ENCODE assay signal across 9 cellular contexts in the genomic region with DNA sequence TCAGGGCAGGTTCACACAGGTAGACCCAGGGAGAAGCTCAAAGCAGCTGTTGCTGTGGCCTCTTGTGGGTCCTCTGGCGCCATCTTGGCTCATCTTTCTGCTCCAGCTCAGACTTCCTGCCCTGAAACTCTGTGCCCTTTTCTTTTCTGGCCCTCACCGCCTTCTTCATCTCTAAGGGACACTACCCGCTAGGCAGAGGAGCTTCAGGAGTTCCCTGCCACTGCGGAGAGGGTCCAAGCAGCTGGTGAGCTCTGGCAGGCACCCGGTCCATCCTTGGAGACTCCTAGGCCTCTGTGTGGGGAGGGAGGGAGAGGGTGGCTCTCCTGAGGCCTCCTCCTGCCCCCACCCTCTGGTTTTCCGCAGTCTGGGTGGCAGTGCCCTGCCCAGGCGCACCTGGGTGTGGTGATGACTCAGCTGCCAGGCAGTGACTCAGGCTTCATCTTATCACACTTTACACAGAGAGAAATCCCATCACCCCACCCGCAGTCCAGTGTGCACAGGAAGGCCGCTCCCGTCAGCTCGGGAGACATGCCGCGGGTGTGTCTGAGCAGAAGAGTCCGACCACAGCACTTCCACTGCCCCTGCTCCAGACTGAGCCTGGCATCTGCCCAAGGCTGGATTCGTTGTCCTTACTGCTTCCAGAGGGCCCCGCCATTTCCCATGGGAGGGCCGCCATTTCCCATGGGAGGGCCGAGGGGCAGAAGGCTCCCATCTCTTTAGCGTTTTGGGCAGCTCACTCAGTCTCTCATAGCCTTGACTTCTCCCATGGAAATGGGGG. TPM values are rescaled to one million over a fixed set of nuclear protein-coding genes. Genes with fewer than 3 reads are reported as not detected.
A peak's percentile ranks its signal among the peaks of the same experiment; 100 is the strongest.
DNase-seq lines count a peak whose midpoint lies in the region; ATAC-seq and TF ChIP-seq lines count a peak whose summit lies in the region.
"Had no signal": no experiment of that assay in that cellular context is flagged by ENCODE, and none has a peak within 500 bp of the region (broad histone marks: within the 10 kb centered on the region; RNA-seq: fewer than 3 reads in every experiment).

No MANE protein-coding gene starts in this region.

- H2BK15ac ChIP-seq in mesendoderm (replicated peaks; ENCODE audit: low read depth): no peak overlapping the region

- POLR2A ChIA-PET in activated CD8-positive, alpha-beta T cell treated with anti-CD3 and anti-CD28 coated beads, Interleukin-2, amount 10 ng/mL, durations not matched to agents 7 days and 5 days (lab: Charles Lee): interaction anchor here (0.9 to 2.6 kb wide), 6 partner anchors 10 to 49 kb away, joined by 3 to 15 read pairs (median 3); a partner anchor contains a TSS

- peaks cover 32% of the 10 kb centered on the region for H3K36me3 Mint-ChIP-seq in activated CD8-positive, alpha-beta T cell treated with anti-CD3 and anti-CD28 coated beads, Interleukin-2, amount 10 ng/mL, durations not matched to agents 7 days and 5 days (ENCODE audit: low read depth)

- H3K27ac Mint-ChIP-seq in activated CD8-positive, alpha-beta T cell treated with anti-CD3 and anti-CD28 coated beads, Interleukin-2, amount 10 ng/mL, durations not matched to agents 7 days and 5 days: peak overlapping the region; percentile 85

- no peak overlapping the region for H3K4ac ChIP-seq in mesendoderm (ENCODE audit: low read depth, low read length)

- H3K4me3 Mint-ChIP-seq in activated CD8-positive, alpha-beta T cell treated with anti-CD3 and anti-CD28 coated beads, Interleukin-2, amount 10 ng/mL, durations not matched to agents 7 days and 5 days: no peak overlapping the region

- H3K4me1 ChIP-seq in prostate gland (replicated peaks) (no peaks in the 10 kb centered on the region), mesendoderm (ENCODE audit: control insufficient read depth, low read depth, low read length) (no peaks in the 10 kb centered on the region)

- no peaks in the 10 kb centered on the region for H3K27me3 Mint-ChIP-seq in activated CD8-positive, alpha-beta T cell treated with anti-CD3 and anti-CD28 coated beads, Interleukin-2, amount 10 ng/mL, durations not matched to agents 7 days and 5 days (ENCODE audit: low read depth)

- H3K9me3 ChIP-seq in prostate gland: no peaks in the 10 kb centered on the region

- H3K27me3 ChIP-seq in prostate gland (replicated peaks; ENCODE audit: insufficient read depth) (no peaks in the 10 kb centered on the region), mesendoderm (ENCODE audit: insufficient read depth, low read length, poor library complexity) (no peaks in the 10 kb centered on the region)

- no peak overlapping the region for H3K23ac ChIP-seq in mesendoderm (ENCODE audit: low read length)

- ATAC-seq in activated CD8-positive, alpha-beta T cell treated with anti-CD3 and anti-CD28 coated beads, Interleukin-2, amount 10 ng/mL, durations not matched to agents 7 days and 5 days: peak; percentile 58
- ATAC-seq in GM18505 (IDR thresholded peaks at IDR 0.05; ENCODE audit: unreplicated experiment) (no peak), HG03095 (IDR thresholded peaks at IDR 0.05; ENCODE audit: unreplicated experiment) (no peak)

- no peak overlapping the region for H4K5ac ChIP-seq in mesendoderm (ENCODE audit: low read length)

- H4K8ac ChIP-seq in mesendoderm (ENCODE audit: low read depth, low read length): no peak overlapping the region

- TF ChIP-seq POLR2A in prostate gland (IDR thresholded peaks at IDR 0.05): peak; percentile 49
- no peak for TF ChIP-seq POLR2A in GM18505 (IDR thresholded peaks at IDR 0.05; ENCODE audit: borderline replicate concordance, extremely low read depth, insufficient read depth, insufficient read length)

- H3K4me3 ChIP-seq in fibroblast of pulmonary artery (replicated peaks; ENCODE audit: low read depth, low read length): no peak overlapping the region
- H3K4me3 ChIP-seq in prostate gland: no peak overlapping the region
- H3K4me3 ChIP-seq in mesendoderm (ENCODE audit: low read length): no peak overlapping the region

- no peak overlapping the region for H3K9ac ChIP-seq in mesendoderm (ENCODE audit: low read length)

- H2AK5ac ChIP-seq in mesendoderm (ENCODE audit: low read length): no peak overlapping the region

- no peak overlapping the region for H3K4me2 ChIP-seq in mesendoderm (ENCODE audit: low read length)

- 70% methylated on average over 17 of the region's 19 CpGs for WGBS in prostate gland
- WGBS in mesendoderm (ENCODE audit: extremely low coverage, insufficient coverage, low lambda C conversion rate): no CpG with 5 or more reads among the region's 19 CpGs

- H3K36me3 ChIP-seq in prostate gland: no peaks in the 10 kb centered on the region
- peaks cover 4% of the 10 kb centered on the region for H3K36me3 ChIP-seq in mesendoderm (ENCODE audit: control insufficient read depth, insufficient read depth, low read length)

- TF ChIP-seq CTCF in fibroblast of pulmonary artery (IDR thresholded peaks at IDR 0.05; ENCODE audit: low read length, missing control alignments): no peak
- TF ChIP-seq CTCF in prostate gland (IDR thresholded peaks at IDR 0.05): no peak

- peaks cover 33% of the 10 kb centered on the region for H3K4me1 Mint-ChIP-seq in activated CD8-positive, alpha-beta T cell treated with anti-CD3 and anti-CD28 coated beads, Interleukin-2, amount 10 ng/mL, durations not matched to agents 7 days and 5 days (ENCODE audit: low read depth)

- H3K27ac ChIP-seq in prostate gland: no peak overlapping the region
- H3K27ac ChIP-seq in mesendoderm (ENCODE audit: low read depth, low read length): no peak overlapping the region
- H3K27ac ChIP-seq: VCaP had no signal

- peaks cover 4% of the 10 kb centered on the region for H3K9me3 Mint-ChIP-seq in activated CD8-positive, alpha-beta T cell treated with anti-CD3 and anti-CD28 coated beads, Interleukin-2, amount 10 ng/mL, durations not matched to agents 7 days and 5 days (ENCODE audit: insufficient read depth)

- intact Hi-C loops in prostate gland (cut with DNase I): no loop called here

- no peak overlapping the region for H3K18ac ChIP-seq in mesendoderm (ENCODE audit: low read length)

- no peak overlapping the region for H2BK5ac ChIP-seq in mesendoderm (ENCODE audit: low read length)

- H3K79me2 ChIP-seq in mesendoderm (ENCODE audit: control insufficient read depth, insufficient read depth, low read length): no peaks in the 10 kb centered on the region

- peak; percentile 40 for DNase-seq in SIG-M5 treated with dmso at 0.1 percent for 504 hours (lab: John Stamatoyannopoulos, UW; ENCODE audit: unreplicated experiment)
- DNase-seq in SIG-M5 (lab: John Stamatoyannopoulos, UW): no peak
- no peak for DNase-seq in activated CD8-positive, alpha-beta T cell treated with anti-CD3 and anti-CD28 coated beads, Interleukin-2, amount 10 ng/mL, durations not matched to agents 7 days and 5 days
- peak; percentile 72 for DNase-seq in fibroblast of pulmonary artery (ENCODE audit: low read depth)
- peak; percentile 34 for DNase-seq in prostate gland (ENCODE audit: low spot score)
- DNase-seq in mesendoderm: no peak

- H2BK120ac ChIP-seq in mesendoderm (ENCODE audit: low read depth, low read length): no peak overlapping the region

- CTCF ChIA-PET in activated CD8-positive, alpha-beta T cell treated with anti-CD3 and anti-CD28 coated beads, Interleukin-2, amount 10 ng/mL, durations not matched to agents 7 days and 5 days (lab: Charles Lee): interaction anchor here (0.7 to 3.1 kb wide), 5 partner anchors 8 to 77 kb away, joined by 3 to 41 read pairs (median 3); no protein-coding TSS in a partner anchor

- H3K79me1 ChIP-seq in mesendoderm (ENCODE audit: low read length): peaks cover 2% of the 10 kb centered on the region

- no peak overlapping the region for H3K56ac ChIP-seq in mesendoderm (ENCODE audit: low read length)

RNA-seq across cellular contexts. Expression of a gene that starts 7.3 kb away (rescaled TPM):
- total RNA-seq in activated CD8-positive, alpha-beta T cell treated with anti-CD3 and anti-CD28 coated beads, Interleukin-2, amount 10 ng/mL, durations not matched to agents 7 days and 5 days: 10 to 100 TPM; 68.5 to 68.8 TPM
- total RNA-seq in prostate gland: 100 to 1,000 TPM; 120 to 166 TPM
- polyA plus RNA-seq in mesendoderm (2013, experiment 1 of 2): 52.7 TPM
- 50.6 TPM for polyA plus RNA-seq in mesendoderm (2013, experiment 2 of 2)

RNA-seq across cellular contexts. Expression of a gene that starts 14.5 kb away (rescaled TPM):
- 10 to 100 TPM; 16.1 to 17.0 TPM for total RNA-seq in activated CD8-positive, alpha-beta T cell treated with anti-CD3 and anti-CD28 coated beads, Interleukin-2, amount 10 ng/mL, durations not matched to agents 7 days and 5 days
- total RNA-seq in prostate gland: 10 to 100 TPM; 13.6 to 15.1 TPM
- polyA plus RNA-seq in mesendoderm (2013, experiment 1 of 2): 14.7 TPM
- polyA plus RNA-seq in mesendoderm (2013, experiment 2 of 2): 14.5 TPM

RNA-seq across cellular contexts. Expression of a gene that starts 30.1 kb away (rescaled TPM):
- 100 to 1,000 TPM; 301 to 319 TPM for total RNA-seq in activated CD8-positive, alpha-beta T cell treated with anti-CD3 and anti-CD28 coated beads, Interleukin-2, amount 10 ng/mL, durations not matched to agents 7 days and 5 days
- 100 to 1,000 TPM in 1 of 2 donors, 10 to 100 TPM in 1; 97.9 to 132 TPM for total RNA-seq in prostate gland
- polyA plus RNA-seq in mesendoderm (2013, experiment 1 of 2): 721 TPM
- 717 TPM for polyA plus RNA-seq in mesendoderm (2013, experiment 2 of 2)

RNA-seq across cellular contexts. Expression of a gene that starts 36.5 kb away (rescaled TPM):
- total RNA-seq in activated CD8-positive, alpha-beta T cell treated with anti-CD3 and anti-CD28 coated beads, Interleukin-2, amount 10 ng/mL, durations not matched to agents 7 days and 5 days: 1 to 10 TPM; 4.6 to 5.4 TPM
- 10 to 100 TPM; 65.0 to 66.4 TPM for total RNA-seq in prostate gland
- polyA plus RNA-seq in mesendoderm (2013, experiment 1 of 2): 14.5 TPM
- 13.3 TPM for polyA plus RNA-seq in mesendoderm (2013, experiment 2 of 2)

RNA-seq across cellular contexts. Expression of a gene that starts 58.5 kb away (rescaled TPM):
- total RNA-seq in activated CD8-positive, alpha-beta T cell treated with anti-CD3 and anti-CD28 coated beads, Interleukin-2, amount 10 ng/mL, durations not matched to agents 7 days and 5 days: 100 to 1,000 TPM; 491 to 520 TPM
- total RNA-seq in prostate gland: 10 to 100 TPM; 79.7 to 97.2 TPM
- polyA plus RNA-seq in mesendoderm (2013, experiment 1 of 2): 314 TPM
- 310 TPM for polyA plus RNA-seq in mesendoderm (2013, experiment 2 of 2)

Comparison
In these comparisons a context has a peak if more than half of its experiments do, and no peak if none do; other contexts are left out.
1. DNase-seq: peak in SIG-M5 treated with dmso at 0.1 percent for 504 hours (single experiment), fibroblast of pulmonary artery (single experiment) and prostate gland (single experiment); none in SIG-M5 (single experiment), activated CD8-positive, alpha-beta T cell treated with anti-CD3 and anti-CD28 coated beads, Interleukin-2, amount 10 ng/mL, durations not matched to agents 7 days and 5 days (single experiment) and mesendoderm (single experiment).